Comparison of ENCODE assay signal across 8 cellular contexts in the genomic region with DNA sequence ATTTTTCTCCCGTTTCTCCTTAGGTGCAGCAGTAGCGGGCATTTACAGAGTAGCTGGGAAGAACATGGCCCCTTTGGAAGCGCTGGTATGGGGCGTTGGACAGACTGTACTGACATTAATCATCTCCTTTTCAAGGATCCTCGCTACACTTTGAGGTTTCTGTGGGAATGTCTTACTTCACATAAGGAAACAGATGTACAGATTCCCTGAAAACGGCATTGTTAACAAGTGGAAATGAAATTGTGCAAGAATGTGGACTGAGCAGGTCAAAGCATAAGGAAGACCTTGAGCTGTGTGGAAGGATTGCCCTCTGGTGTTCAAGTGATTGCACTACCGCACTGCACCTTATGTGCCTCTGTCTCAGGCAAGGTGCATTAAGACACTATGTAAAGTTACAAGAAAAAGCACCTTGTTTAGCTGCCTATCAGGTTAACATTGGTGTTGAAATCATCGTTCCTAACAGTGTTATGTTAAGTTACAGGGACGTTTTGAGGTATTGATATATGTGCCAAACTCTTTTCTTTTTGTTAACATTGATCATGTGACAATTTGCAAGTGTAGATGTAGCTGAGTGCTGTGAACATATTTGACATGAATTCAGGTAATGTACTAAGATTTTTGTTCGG. TPM values are rescaled to one million over a fixed set of nuclear protein-coding genes. Genes with fewer than 3 reads are reported as not detected.
A peak's percentile ranks its signal among the peaks of the same experiment; 100 is the strongest.
DNase-seq lines count a peak whose midpoint lies in the region; ATAC-seq, FAIRE-seq and TF ChIP-seq lines count a peak whose summit lies in the region.

No MANE protein-coding gene starts in this region.

- DNase-seq in GM12891 (ENCODE audit: insufficient read length, low spot score) (no peak), NCI-H146 (lab: John Stamatoyannopoulos, UW) (peak; percentile 58), T-helper 1 cell (peak in 4 of 5 donors; percentile 11 to 56 (median 19)), brain microvascular endothelial cell (peak; percentile 78), immature natural killer cell (peak; percentile 22 to 38 (median 31))
- DNase-seq in stimulated activated CD4-positive, alpha-beta T cell treated with anti-CD3 and anti-CD28 coated beads, Interleukin-15, amount 100 ng/mL, for 48 hours (ENCODE audit: low read depth in 2 of 2) = peak; percentile 10 to 14

- TF ChIP-seq CTCF in brain microvascular endothelial cell (IDR thresholded peaks at IDR 0.05; ENCODE audit: low read depth, low read length, missing control alignments) = peak; percentile 97

- in situ Hi-C loops in brain microvascular endothelial cell (cut with HindIII; ENCODE audit: low pct_ligation_motif_present, low sequenced_read_pairs) = no loop called here

- H3K27me3 Mint-ChIP-seq in immature natural killer cell (ENCODE audit: low read depth in 3 of 3) = no peaks in the 10 kb centered on the region

- H3K36me3 Mint-ChIP-seq in immature natural killer cell = peaks cover 0 to 4% (median 0%) of the 10 kb centered on the region in 3 donors

- FAIRE-seq in A204.1 (lab: Jason Lieb, UNC) (peak; percentile 90), GM12891 (lab: Jason Lieb, UNC) (peak; percentile 97)

- TF ChIP-seq POLR2A in GM12891 (IDR thresholded peaks at IDR 0.05; ENCODE audit: low read depth, low read length) = no peak

- ATAC-seq in HG02678 (IDR thresholded peaks at IDR 0.05; ENCODE audit: unreplicated experiment) = peak; percentile 99

- H3K4me3 ChIP-seq in brain microvascular endothelial cell (ENCODE audit: low read depth, low read length) = no peak overlapping the region

- H3K27ac ChIP-seq in brain microvascular endothelial cell = no peak overlapping the region

- H3K36me3 ChIP-seq in brain microvascular endothelial cell (replicated peaks) = no peaks in the 10 kb centered on the region

- H3K4me3 Mint-ChIP-seq in immature natural killer cell = no peak overlapping the region

- H3K4me1 Mint-ChIP-seq in immature natural killer cell = no peaks in the 10 kb centered on the region

- H3K27ac Mint-ChIP-seq in immature natural killer cell = no peak overlapping the region

- H3K9me3 Mint-ChIP-seq in immature natural killer cell = no peaks in the 10 kb centered on the region

- H3K27me3 ChIP-seq in brain microvascular endothelial cell (replicated peaks) = no peaks in the 10 kb centered on the region

TF ChIP-seq in GM12891, 5 proteins besides CTCF, POLR2A, EP300 and RAD21:
- TF ChIP-seq PAX5 (IDR thresholded peaks at IDR 0.05; ENCODE audit: insufficient read depth, low read length, severe bottlenecking) (no peak), POLR2AphosphoS5 (IDR thresholded peaks at IDR 0.05; ENCODE audit: low read depth, low read length) (no peak)

RNA-seq across cellular contexts. Expression of gene TMEM170B, which starts 38.0 kb away (rescaled TPM):
- 2.5 TPM for polyA plus RNA-seq in GM12891 (2012; ENCODE audit: low read depth, missing spikeins)
- polyA plus RNA-seq in immature natural killer cell = under 1 TPM; 0.17 to 0.59 (median 0.36) TPM
